15 cellular contexts compared by ENCODE assay signal in the genomic region with DNA sequence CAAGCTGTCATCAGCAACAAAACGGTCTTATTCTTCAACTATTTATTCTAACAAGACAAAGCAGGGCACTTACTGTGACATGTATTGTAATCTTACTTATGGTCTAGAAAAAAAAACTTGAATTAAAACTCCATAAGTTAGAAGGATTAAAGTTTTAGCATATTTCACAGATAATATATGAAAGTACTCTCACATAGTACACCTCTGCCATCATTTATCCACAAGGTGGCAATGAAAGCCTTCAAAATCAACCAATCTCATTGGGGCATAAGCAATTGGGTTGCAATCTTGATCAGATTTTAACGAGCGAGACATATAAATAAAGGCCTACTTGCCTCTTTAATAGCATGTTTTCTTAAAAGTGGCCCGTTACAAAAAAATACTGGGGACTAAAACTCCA.
DNase-seq lines count a peak whose midpoint lies in the region; ATAC-seq and TF ChIP-seq lines count a peak whose summit lies in the region.
"Had no signal": no experiment of that assay in that cellular context is flagged by ENCODE, and none has a peak within 500 bp of the region (broad histone marks: within the 10 kb centered on the region; RNA-seq: fewer than 3 reads in every experiment).

No MANE protein-coding gene starts in this region.

- H3K9me3 Mint-ChIP-seq in activated T-cell treated with anti-CD3 and anti-CD28 coated beads, Interleukin-2, amount 50 U/mL, for 72 hours = no peaks in the 10 kb centered on the region
- H3K9me3 Mint-ChIP-seq: memory B cell had no signal

- no peak overlapping the region for H3K27ac Mint-ChIP-seq in activated T-cell treated with anti-CD3 and anti-CD28 coated beads, Interleukin-2, amount 50 U/mL, for 72 hours
- H3K27ac Mint-ChIP-seq: activated naive CD4-positive, alpha-beta T cell treated with anti-CD3 and anti-CD28 coated beads for 36 hours; memory B cell; T-cell had no signal

- H3K36me3 ChIP-seq in BJ (ENCODE audit: control insufficient read depth, insufficient read depth, low read length) (no peaks in the 10 kb centered on the region), heart left ventricle (no peaks in the 10 kb centered on the region)
- H3K36me3 ChIP-seq: stomach had no signal

- no peak for TF ChIP-seq POLR2A in heart left ventricle (IDR thresholded peaks at IDR 0.05)

- H3K27me3 Mint-ChIP-seq in activated T-cell treated with anti-CD3 and anti-CD28 coated beads, Interleukin-2, amount 50 U/mL, for 72 hours (ENCODE audit: low read depth) = no peaks in the 10 kb centered on the region
- H3K27me3 Mint-ChIP-seq: memory B cell, T-cell had no signal

- in situ Hi-C loops in astrocyte of the cerebellum (cut with HindIII; ENCODE audit: low sequenced_read_pairs) = no loop called here

- H3K4me3 Mint-ChIP-seq in activated T-cell treated with anti-CD3 and anti-CD28 coated beads, Interleukin-2, amount 50 U/mL, for 72 hours = no peak overlapping the region
- H3K4me3 Mint-ChIP-seq: activated naive CD4-positive, alpha-beta T cell treated with anti-CD3 and anti-CD28 coated beads for 36 hours; memory B cell; T-cell had no signal

- H3K4me1 Mint-ChIP-seq in activated T-cell treated with anti-CD3 and anti-CD28 coated beads, Interleukin-2, amount 50 U/mL, for 72 hours (ENCODE audit: low read depth) = no peaks in the 10 kb centered on the region
- H3K4me1 Mint-ChIP-seq: memory B cell, T-cell had no signal

- no peaks in the 10 kb centered on the region for H3K4me1 ChIP-seq in heart left ventricle
- H3K4me1 ChIP-seq: stomach had no signal

- H3K27ac ChIP-seq in heart left ventricle = no peak overlapping the region
- H3K27ac ChIP-seq: stomach had no signal

- H3K9me3 ChIP-seq in heart left ventricle = no peaks in the 10 kb centered on the region
- H3K9me3 ChIP-seq: stomach had no signal

- no peaks in the 10 kb centered on the region for H3K27me3 ChIP-seq in BJ (ENCODE audit: control insufficient read depth, insufficient read depth, low read length)
- H3K27me3 ChIP-seq in heart left ventricle = peaks cover 0 to 3% (median 0%) of the 10 kb centered on the region in 9 donors
- H3K27me3 ChIP-seq: stomach had no signal

- ATAC-seq in GM21515 (IDR thresholded peaks at IDR 0.05; ENCODE audit: unreplicated experiment) = no peak
- no peak for ATAC-seq in heart left ventricle
- no peak for ATAC-seq in activated T-cell treated with anti-CD3 and anti-CD28 coated beads, Interleukin-2, amount 50 U/mL, for 72 hours (replicated peaks in 1 of 2)
- ATAC-seq: T-cell had no signal

- peaks cover 0 to 1% of the 10 kb centered on the region in 2 donors for H3K36me3 Mint-ChIP-seq in activated T-cell treated with anti-CD3 and anti-CD28 coated beads, Interleukin-2, amount 50 U/mL, for 72 hours (ENCODE audit: insufficient read depth in 2 of 2)
- H3K36me3 Mint-ChIP-seq: memory B cell, T-cell had no signal

- POLR2A ChIA-PET in BJ (lab: Charles Lee) = no interaction called here

- CTCF ChIA-PET in BJ (lab: Yijun Ruan, JAX) = interaction anchor here (1.0 kb wide), 1 partner anchor 12 kb away, joined by 3 read pairs; no protein-coding TSS in a partner anchor

- peak; percentile 25 for TF ChIP-seq CTCF in BJ (IDR thresholded peaks at IDR 0.05; ENCODE audit: insufficient read depth, low read depth, low read length)
- peak; percentile 37 for TF ChIP-seq CTCF in astrocyte of the cerebellum (IDR thresholded peaks at IDR 0.05; ENCODE audit: low read depth, low read length, missing control alignments)
- TF ChIP-seq CTCF in heart left ventricle (IDR thresholded peaks at IDR 0.05) = no peak

- DNase-seq in BJ (ENCODE audit: low read depth) (no peak), NCI-H1105 treated with DMSO at 0.1 percent for 48 hours (lab: John Stamatoyannopoulos, UW) (peak; percentile 8), astrocyte of the cerebellum (ENCODE audit: low read depth) (peak; percentile 28), left kidney (ENCODE audit: low read depth, low spot score) (peak; percentile 1), heart left ventricle (no peak), hypothalamus (lab: John Stamatoyannopoulos, UW) (no peak)
- DNase-seq in activated T-cell treated with anti-CD3 and anti-CD28 coated beads, Interleukin-2, amount 50 U/mL, for 72 hours = no peak
- DNase-seq: activated naive CD4-positive, alpha-beta T cell treated with anti-CD3 and anti-CD28 coated beads for 36 hours; hippocampal formation; NCI-H774; stimulated activated CD4-positive, alpha-beta T cell treated with anti-CD3 and anti-CD28 coated beads, Interleukin-4, amount 100 ng/mL, for 4 hours; stomach; T-cell had no signal

- WGBS in heart left ventricle, 4 donors = 58 to 61% (median 59%) methylated on average over 4 of the region's 4 CpGs

- intact Hi-C loops in heart left ventricle (cut with DNase I) = no loop called here

- H3K4me3 ChIP-seq in BJ (ENCODE audit: low read depth, low read length) (no peak overlapping the region), astrocyte of the cerebellum (ENCODE audit: low read depth, low read length) (no peak overlapping the region), heart left ventricle (no peak overlapping the region)
- H3K4me3 ChIP-seq: stomach had no signal

Comparison
In these comparisons a context has a peak if more than half of its experiments do, and no peak if none do; other contexts are left out.
1. DNase-seq: peak in NCI-H1105 treated with DMSO at 0.1 percent for 48 hours (single experiment), astrocyte of the cerebellum (single experiment) and left kidney (single experiment); none in BJ (single experiment), heart left ventricle (0 of 5), activated T-cell treated with anti-CD3 and anti-CD28 coated beads, Interleukin-2, amount 50 U/mL, for 72 hours (0 of 2) and hypothalamus (0 of 51).
2. CTCF ChIP-seq: peak in BJ (single experiment) and astrocyte of the cerebellum (single experiment); none in heart left ventricle (0 of 12).